ENCODE assay signal across 8 cellular contexts in the genomic region with DNA sequence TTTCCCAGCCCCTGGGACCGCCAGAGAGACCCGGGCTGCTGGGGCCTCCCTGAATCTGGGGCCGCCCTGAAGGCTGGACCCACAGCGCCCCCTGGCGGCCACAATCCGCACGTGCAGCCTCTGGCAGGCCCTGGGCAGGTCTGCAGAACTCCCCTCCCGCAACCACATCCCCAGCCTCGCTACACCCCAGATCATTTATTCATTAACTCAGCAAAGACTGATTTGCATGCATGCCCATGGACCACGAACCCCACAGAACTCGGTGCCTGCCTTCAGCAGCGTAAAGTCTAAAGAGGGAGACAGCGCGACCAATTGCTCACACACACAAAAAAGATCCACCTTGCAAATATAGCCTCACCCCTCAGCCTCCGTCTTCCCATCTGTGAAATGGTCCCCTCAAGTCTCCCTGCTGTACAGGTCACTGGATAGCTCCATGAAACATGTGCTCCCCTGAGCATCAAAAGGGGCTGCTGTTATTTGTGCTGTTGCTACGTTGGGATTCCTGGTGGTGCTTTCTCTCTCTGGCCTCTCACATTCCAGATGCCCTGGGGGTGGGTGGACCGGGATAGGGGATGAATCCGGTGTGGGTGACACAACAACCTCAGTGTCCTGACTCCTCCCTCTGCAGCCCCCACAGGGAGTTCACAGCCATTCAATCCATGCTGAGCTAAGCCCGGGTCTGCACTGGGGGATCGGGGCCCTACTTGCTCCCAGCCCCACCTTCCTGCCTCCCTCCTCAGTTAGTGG.
DNase-seq lines count a peak whose midpoint lies in the region; ATAC-seq and TF ChIP-seq lines count a peak whose summit lies in the region.

No MANE protein-coding gene starts in this region.

- CTCF ChIA-PET in AG04450 (lab: Charles Lee): interaction anchor here (0.5 to 4.7 kb wide), 34 partner anchors 12 to 735 kb away, joined by 3 to 28 read pairs (median 4); partner anchors contain the start of gene NCOR2
- CTCF ChIA-PET in activated CD4-positive, alpha-beta T cell treated with anti-CD3 and anti-CD28 coated beads, Interleukin-2, amount 10 ng/mL, durations not matched to agents 7 days and 5 days (lab: Charles Lee): interaction anchor here (0.6 to 1.0 kb wide), 3 partner anchors 11 to 739 kb away, joined by 3 read pairs; no protein-coding TSS in a partner anchor

- no peaks in the 10 kb centered on the region for H3K36me3 Mint-ChIP-seq in activated CD4-positive, alpha-beta T cell treated with anti-CD3 and anti-CD28 coated beads, Interleukin-2, amount 10 ng/mL, durations not matched to agents 7 days and 5 days (ENCODE audit: low read depth)

- DNase-seq in AG04450 (ENCODE audit: low read depth, low spot score): no peak
- DNase-seq in NCI-H446 (lab: John Stamatoyannopoulos, UW): peak; percentile 50 to 79
- DNase-seq in activated CD4-positive, alpha-beta T cell treated with anti-CD3 and anti-CD28 coated beads, Interleukin-2, amount 10 ng/mL, durations not matched to agents 7 days and 5 days: peak; percentile 80
- DNase-seq in dedifferentiated amniotic fluid mesenchymal stem cell (ENCODE audit: extremely low spot score): peak; percentile 38
- peak; percentile 81 for DNase-seq in medulla oblongata (ENCODE audit: extremely low spot score)
- peak; percentile 87 for DNase-seq in stimulated activated CD8-positive, alpha-beta memory T cell treated with anti-CD3 and anti-CD28 coated beads, Interleukin-15, amount 100 ng/mL, for 24 hours (ENCODE audit: low read depth)

- peaks cover 13% of the 10 kb centered on the region for H3K4me1 Mint-ChIP-seq in activated CD4-positive, alpha-beta T cell treated with anti-CD3 and anti-CD28 coated beads, Interleukin-2, amount 10 ng/mL, durations not matched to agents 7 days and 5 days

- H3K27me3 Mint-ChIP-seq in activated CD4-positive, alpha-beta T cell treated with anti-CD3 and anti-CD28 coated beads, Interleukin-2, amount 10 ng/mL, durations not matched to agents 7 days and 5 days: peaks cover 10% of the 10 kb centered on the region

- no peak overlapping the region for H3K4me3 ChIP-seq in AG04450 (ENCODE audit: low read depth, low read length)

- peaks cover 16% of the 10 kb centered on the region for H3K9me3 Mint-ChIP-seq in activated CD4-positive, alpha-beta T cell treated with anti-CD3 and anti-CD28 coated beads, Interleukin-2, amount 10 ng/mL, durations not matched to agents 7 days and 5 days

- H3K27ac ChIP-seq in AG04450 (ENCODE audit: low read depth, low read length): no peak overlapping the region

- H3K4me3 Mint-ChIP-seq in activated CD4-positive, alpha-beta T cell treated with anti-CD3 and anti-CD28 coated beads, Interleukin-2, amount 10 ng/mL, durations not matched to agents 7 days and 5 days: no peak overlapping the region

- TF ChIP-seq CTCF in AG04450 (IDR thresholded peaks at IDR 0.05; ENCODE audit: low read depth, low read length): peak; percentile 97

- no peak overlapping the region for H3K27ac Mint-ChIP-seq in activated CD4-positive, alpha-beta T cell treated with anti-CD3 and anti-CD28 coated beads, Interleukin-2, amount 10 ng/mL, durations not matched to agents 7 days and 5 days

- POLR2A ChIA-PET in AG04450 (lab: Yijun Ruan, JAX): no interaction called here
- POLR2A ChIA-PET in activated CD4-positive, alpha-beta T cell treated with anti-CD3 and anti-CD28 coated beads, Interleukin-2, amount 10 ng/mL, durations not matched to agents 7 days and 5 days (lab: Charles Lee): no interaction called here

- no peaks in the 10 kb centered on the region for H3K27me3 ChIP-seq in AG04450 (ENCODE audit: control insufficient read depth, insufficient read depth, low read length)

- H3K9me3 ChIP-seq in AG04450 (ENCODE audit: control insufficient read depth, insufficient read depth, low read length): no peaks in the 10 kb centered on the region

- ATAC-seq in GM18511 (IDR thresholded peaks at IDR 0.05; ENCODE audit: unreplicated experiment) (peak; percentile 76), HG03045 (IDR thresholded peaks at IDR 0.05; ENCODE audit: unreplicated experiment) (peak; percentile 63)
